ENCODE assay signal across 21 cellular contexts in the genomic region with DNA sequence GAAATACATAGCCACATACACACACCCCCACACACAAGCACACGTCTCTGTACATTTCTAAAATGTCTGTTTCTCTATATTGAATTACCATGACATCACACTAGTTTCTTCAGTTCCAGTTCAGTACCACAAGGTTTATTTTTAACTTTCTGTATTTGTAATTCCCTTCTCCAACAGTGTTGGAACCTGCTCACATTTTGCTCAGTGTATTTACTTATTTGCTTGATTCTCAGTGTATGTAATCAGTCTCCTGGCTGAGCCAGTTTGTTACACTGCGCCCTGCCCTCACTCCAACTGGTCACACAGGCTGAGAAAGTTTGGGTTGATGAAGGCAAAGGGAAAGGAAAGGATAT.
A peak's percentile ranks its signal among the peaks of the same experiment; 100 is the strongest.
DNase-seq lines count a peak whose midpoint lies in the region; ATAC-seq lines count a peak whose summit lies in the region.
"Had no signal": no experiment of that assay in that cellular context is flagged by ENCODE, and none has a peak within 500 bp of the region (broad histone marks: within the 10 kb centered on the region; RNA-seq: fewer than 3 reads in every experiment).

No MANE protein-coding gene starts in this region.

- H3K36me3 Mint-ChIP-seq in stimulated activated naive CD8-positive, alpha-beta T cell treated with anti-CD3 and anti-CD28 coated beads, Interleukin-15, Interleukin-2, amounts not matched to agents 100 ng/mL and 50 ng/mL, for 24 hours (ENCODE audit: low read depth) = peaks cover 49% of the 10 kb centered on the region

- no peak for ATAC-seq in stimulated activated naive CD8-positive, alpha-beta T cell treated with anti-CD3 and anti-CD28 coated beads, Interleukin-15, amount 100 ng/mL, for 72 hours
- peak; percentile 45 for ATAC-seq in HG03558 (IDR thresholded peaks at IDR 0.05; ENCODE audit: extremely low read depth, unreplicated experiment)
- ATAC-seq in GM18517 (IDR thresholded peaks at IDR 0.05; ENCODE audit: unreplicated experiment) = no peak
- ATAC-seq in HG03039 (IDR thresholded peaks at IDR 0.05; ENCODE audit: unreplicated experiment) = no peak
- no peak for ATAC-seq in left ventricle myocardium superior
- ATAC-seq: natural killer cell, T-helper 17 cell had no signal

- H3K27me3 Mint-ChIP-seq in stimulated activated naive CD8-positive, alpha-beta T cell treated with anti-CD3 and anti-CD28 coated beads, Interleukin-15, Interleukin-2, amounts not matched to agents 100 ng/mL and 50 ng/mL, for 24 hours = no peaks in the 10 kb centered on the region
- H3K27me3 Mint-ChIP-seq in stimulated activated naive CD8-positive, alpha-beta T cell treated with anti-CD3 and anti-CD28 coated beads, Interleukin-15, amount 100 ng/mL, for 72 hours = no peaks in the 10 kb centered on the region
- H3K27me3 Mint-ChIP-seq: T-helper 17 cell had no signal

- peak overlapping the region; percentile 34 for H3K27ac Mint-ChIP-seq in stimulated activated naive CD8-positive, alpha-beta T cell treated with anti-CD3 and anti-CD28 coated beads, Interleukin-15, Interleukin-2, amounts not matched to agents 100 ng/mL and 50 ng/mL, for 24 hours
- H3K27ac Mint-ChIP-seq in stimulated activated naive CD8-positive, alpha-beta T cell treated with anti-CD3 and anti-CD28 coated beads, Interleukin-15, amount 100 ng/mL, for 72 hours = no peak overlapping the region
- H3K27ac Mint-ChIP-seq: natural killer cell, T-helper 17 cell had no signal

- intact Hi-C loops in left ventricle myocardium superior (cut with micrococcal nuclease) = no loop called here

- H3K4me3 Mint-ChIP-seq in stimulated activated naive CD8-positive, alpha-beta T cell treated with anti-CD3 and anti-CD28 coated beads, Interleukin-15, Interleukin-2, amounts not matched to agents 100 ng/mL and 50 ng/mL, for 24 hours = no peak overlapping the region
- H3K4me3 Mint-ChIP-seq in stimulated activated naive CD8-positive, alpha-beta T cell treated with anti-CD3 and anti-CD28 coated beads, Interleukin-15, amount 100 ng/mL, for 72 hours = no peak overlapping the region
- H3K4me3 Mint-ChIP-seq: natural killer cell, T-helper 17 cell had no signal

- H3K9me3 Mint-ChIP-seq in stimulated activated naive CD8-positive, alpha-beta T cell treated with anti-CD3 and anti-CD28 coated beads, Interleukin-15, Interleukin-2, amounts not matched to agents 100 ng/mL and 50 ng/mL, for 24 hours = no peaks in the 10 kb centered on the region
- H3K9me3 Mint-ChIP-seq in stimulated activated naive CD8-positive, alpha-beta T cell treated with anti-CD3 and anti-CD28 coated beads, Interleukin-15, amount 100 ng/mL, for 72 hours = no peaks in the 10 kb centered on the region
- H3K9me3 Mint-ChIP-seq: natural killer cell had no signal

- no peaks in the 10 kb centered on the region for H3K4me1 Mint-ChIP-seq in stimulated activated naive CD8-positive, alpha-beta T cell treated with anti-CD3 and anti-CD28 coated beads, Interleukin-15, Interleukin-2, amounts not matched to agents 100 ng/mL and 50 ng/mL, for 24 hours (ENCODE audit: low read depth)
- H3K4me1 Mint-ChIP-seq in stimulated activated naive CD8-positive, alpha-beta T cell treated with anti-CD3 and anti-CD28 coated beads, Interleukin-15, amount 100 ng/mL, for 72 hours = peaks cover 7% of the 10 kb centered on the region
- H3K4me1 Mint-ChIP-seq: natural killer cell had no signal

- no peak for DNase-seq in stimulated activated naive CD8-positive, alpha-beta T cell treated with anti-CD3 and anti-CD28 coated beads, Interleukin-15, amount 100 ng/mL, for 72 hours
- peak; percentile 15 for DNase-seq in glomerular visceral epithelial cell (ENCODE audit: extremely low spot score)
- DNase-seq in ureter (ENCODE audit: low spot score) = peak; percentile 50
- DNase-seq in left ventricle myocardium superior = no peak
- DNase-seq: activated CD4-positive, CD25-positive, alpha-beta regulatory T cell; activated effector memory CD4-positive, alpha-beta T cell treated with Interleukin-2 at 50 U/mL for 16 hours; aorta; COR-L47; MG63; natural killer cell; NCI-H1694 treated with DMSO at 0.1 percent for 48 hours; NCI-H510A treated with DMSO at 0.1 percent for 48 hours; SIG-M5; stimulated activated CD4-positive, alpha-beta T cell treated with anti-CD3 and anti-CD28 coated beads, Interleukin-12 subunit alpha, Interleukin-12 subunit beta, amount 100 ng/mL, for 4 hours; stimulated activated naive CD4-positive, alpha-beta T cell treated with Interleukin-2 at 50 U/mL for 16 hours; T-helper 17 cell; uterus had no signal

Comparison
In these comparisons a context has a peak if more than half of its experiments do, and no peak if none do; other contexts are left out.
1. DNase-seq: peak in glomerular visceral epithelial cell (single experiment) and ureter (single experiment); none in stimulated activated naive CD8-positive, alpha-beta T cell treated with anti-CD3 and anti-CD28 coated beads, Interleukin-15, amount 100 ng/mL, for 72 hours (0 of 2) and left ventricle myocardium superior (single experiment).